Comparison of ENCODE assay signal across 8 cellular contexts in the genomic region with DNA sequence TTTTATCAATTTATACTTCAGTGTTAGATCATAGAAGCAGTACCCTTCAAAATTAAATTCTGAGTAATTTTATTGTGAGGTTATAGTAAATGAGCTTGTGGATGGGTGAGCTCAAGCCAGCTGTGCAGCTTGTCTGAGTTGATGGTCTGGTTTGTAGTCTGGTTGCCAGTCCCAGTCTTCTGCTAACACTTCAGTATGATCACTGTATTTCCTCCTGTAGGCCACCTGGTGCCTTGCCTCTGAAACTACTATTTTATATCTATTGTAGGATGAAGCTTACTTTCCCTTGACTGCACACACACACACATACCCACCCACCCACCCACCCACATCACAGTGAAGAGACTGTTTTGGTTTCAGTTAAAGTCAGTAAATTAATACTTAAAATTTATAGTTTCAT.
DNase-seq lines count a peak whose midpoint lies in the region; ATAC-seq and FAIRE-seq lines count a peak whose summit lies in the region.

No MANE protein-coding gene starts in this region.

- H3K4me2 ChIP-seq in Karpas-422 (ENCODE audit: low read depth, low read length, poor library complexity, severe bottlenecking), result no peak overlapping the region

- peak; percentile 93 for ATAC-seq in left lobe of liver

- no peaks in the 10 kb centered on the region for H3K27me3 Mint-ChIP-seq in activated CD4-positive, alpha-beta T cell treated with anti-CD3 and anti-CD28 coated beads, Interleukin-2, amount 10 ng/mL, durations not matched to agents 24 days and 14 days

- H3K27ac Mint-ChIP-seq in activated CD4-positive, alpha-beta T cell treated with anti-CD3 and anti-CD28 coated beads, Interleukin-2, amount 10 ng/mL, durations not matched to agents 24 days and 14 days, result peak overlapping the region; percentile 36

- DNase-seq in stimulated activated naive CD4-positive, alpha-beta T cell (lab: John Stamatoyannopoulos, UW), result peak in 4 of 6 experiments; percentile 2 to 51 (median 32)
- DNase-seq in stimulated activated naive CD4-positive, alpha-beta T cell treated with Interleukin-2 at 50 U/mL for 16 hours (lab: John Stamatoyannopoulos, UW), result no peak
- peak; percentile 68 for DNase-seq in Karpas-422
- DNase-seq in activated CD4-positive, alpha-beta T cell treated with anti-CD3 and anti-CD28 coated beads, Interleukin-2, amount 10 ng/mL, durations not matched to agents 24 days and 14 days, result peak; percentile 81
- DNase-seq in left lobe of liver (ENCODE audit: low spot score), result no peak
- no peak for DNase-seq in posterior cingulate gyrus
- no peak for DNase-seq in AG08396 (ENCODE audit: low spot score)
- DNase-seq in urothelium cell line (ENCODE audit: low spot score), result no peak

- no peaks in the 10 kb centered on the region for H3K9me3 Mint-ChIP-seq in activated CD4-positive, alpha-beta T cell treated with anti-CD3 and anti-CD28 coated beads, Interleukin-2, amount 10 ng/mL, durations not matched to agents 24 days and 14 days

- no peak overlapping the region for H3K27ac ChIP-seq in Karpas-422 (ENCODE audit: low read length)

- H3K4me1 Mint-ChIP-seq in activated CD4-positive, alpha-beta T cell treated with anti-CD3 and anti-CD28 coated beads, Interleukin-2, amount 10 ng/mL, durations not matched to agents 24 days and 14 days, result peaks cover 40% of the 10 kb centered on the region

- H3K27me3 ChIP-seq in Karpas-422 (ENCODE audit: low read length), result no peaks in the 10 kb centered on the region; the same call in 1 of the 2 replicates

- no peak for FAIRE-seq in urothelium cell line (lab: Jason Lieb, UNC)

- no peak overlapping the region for H2AFZ ChIP-seq in Karpas-422 (ENCODE audit: low read length)

- H3K36me3 Mint-ChIP-seq in activated CD4-positive, alpha-beta T cell treated with anti-CD3 and anti-CD28 coated beads, Interleukin-2, amount 10 ng/mL, durations not matched to agents 24 days and 14 days (ENCODE audit: low read depth), result peaks cover 19% of the 10 kb centered on the region

- no peaks in the 10 kb centered on the region for H3K9me2 ChIP-seq in Karpas-422 (replicated peaks; ENCODE audit: insufficient read depth, low read length)

- no peak overlapping the region for H3K9ac ChIP-seq in Karpas-422 (ENCODE audit: low read length)

- H3K4me3 ChIP-seq in Karpas-422 (ENCODE audit: low read length), result no peak overlapping the region

- no peak overlapping the region for H3K4me3 Mint-ChIP-seq in activated CD4-positive, alpha-beta T cell treated with anti-CD3 and anti-CD28 coated beads, Interleukin-2, amount 10 ng/mL, durations not matched to agents 24 days and 14 days

- no peaks in the 10 kb centered on the region for H3K79me2 ChIP-seq in Karpas-422 (ENCODE audit: low read length)

- H3K9me3 ChIP-seq in Karpas-422 (ENCODE audit: low read length), result no peaks in the 10 kb centered on the region

- H3K4me1 ChIP-seq in Karpas-422 (ENCODE audit: low read length), result no peaks in the 10 kb centered on the region

- intact Hi-C loops in activated CD4-positive, alpha-beta T cell treated with anti-CD3 and anti-CD28 coated beads, Interleukin-2, amount 10 ng/mL, durations not matched to agents 24 days and 14 days (cut with micrococcal nuclease), result loop anchor here (5.0 kb wide), 1 partner anchor 81 kb away; a partner anchor contains a TSS
- intact Hi-C loops in posterior cingulate gyrus (cut with DNase I), result no loop called here

- H4K20me1 ChIP-seq in Karpas-422 (ENCODE audit: insufficient read depth, low read depth, low read length), result peaks cover 32% of the 10 kb centered on the region

- H3K36me3 ChIP-seq in Karpas-422 (ENCODE audit: insufficient read depth, low read length), result no peaks in the 10 kb centered on the region

Comparison
In these comparisons a context has a peak if more than half of its experiments do, and no peak if none do; other contexts are left out.
1. DNase-seq: peak in stimulated activated naive CD4-positive, alpha-beta T cell (4 of 6), Karpas-422 (single experiment) and activated CD4-positive, alpha-beta T cell treated with anti-CD3 and anti-CD28 coated beads, Interleukin-2, amount 10 ng/mL, durations not matched to agents 24 days and 14 days (single experiment); none in stimulated activated naive CD4-positive, alpha-beta T cell treated with Interleukin-2 at 50 U/mL for 16 hours (single experiment), left lobe of liver (single experiment), posterior cingulate gyrus (0 of 10), AG08396 (single experiment) and urothelium cell line (single experiment).